Comparison of ENCODE assay signal across 8 cellular contexts in the genomic region with DNA sequence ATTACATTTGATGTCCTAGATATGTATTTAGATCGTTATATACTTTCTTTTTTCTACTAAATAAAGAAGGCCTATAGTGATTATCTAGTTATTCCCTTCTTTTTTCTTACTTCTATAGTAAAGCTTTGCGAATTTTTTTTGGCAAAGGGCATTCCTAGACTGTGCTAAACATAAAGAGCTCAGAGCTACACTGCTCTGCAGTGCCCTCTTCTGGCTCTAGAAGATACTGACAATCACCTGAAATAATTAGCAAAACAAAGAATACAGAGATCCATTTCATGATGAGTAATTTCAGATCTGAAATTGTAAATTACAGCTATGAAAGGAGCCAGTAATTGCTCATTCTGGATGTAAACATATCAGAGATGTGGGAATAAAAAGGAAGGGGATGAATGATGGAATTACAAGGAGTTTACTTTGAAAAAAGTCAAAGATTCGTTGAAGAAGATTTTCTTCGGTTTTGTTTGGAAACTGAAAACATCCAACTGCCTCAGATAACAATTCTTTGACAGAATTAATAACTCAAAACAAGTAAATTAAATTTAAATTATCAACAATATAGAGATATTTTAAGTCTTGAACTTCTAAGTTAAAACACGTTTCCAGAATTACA.
DNase-seq lines count a peak whose midpoint lies in the region; ATAC-seq and TF ChIP-seq lines count a peak whose summit lies in the region.

No MANE protein-coding gene starts in this region.

- no peaks in the 10 kb centered on the region for H3K9me3 Mint-ChIP-seq in natural killer cell treated with Interleukin-12 subunit alpha and Interleukin-12 subunit beta and Interleukin-15 and Interleukin-18, amount 100 ng/mL, for 72 hours

- no peaks in the 10 kb centered on the region for H3K36me3 ChIP-seq in GM23248 (ENCODE audit: low read depth)

- no peak overlapping the region for H3K9ac ChIP-seq in GM23248

- 58 to 61% methylated on average over 5 of the region's 5 CpGs for WGBS in GM23248 (ENCODE audit: low coverage in 1 of 2, low lambda C conversion rate in 2 of 2, missing lambda C conversion rate in 2 of 2), 2 experiments

- 0 out of 2 replicates have a peak, but pooled peaks cover 15% of the 10 kb centered on the region for H3K27me3 ChIP-seq in GM23248 (replicated peaks; ENCODE audit: insufficient read depth)

- no peak overlapping the region for H3K27ac Mint-ChIP-seq in natural killer cell treated with Interleukin-12 subunit alpha and Interleukin-12 subunit beta and Interleukin-15 and Interleukin-18, amount 100 ng/mL, for 72 hours

- H3K4me1 ChIP-seq in GM23248 (ENCODE audit: insufficient read depth), result no peaks in the 10 kb centered on the region

- H3K4me1 Mint-ChIP-seq in natural killer cell treated with Interleukin-12 subunit alpha and Interleukin-12 subunit beta and Interleukin-15 and Interleukin-18, amount 100 ng/mL, for 72 hours (ENCODE audit: low read depth in 2 of 2), result no peaks in the 10 kb centered on the region

- no peak overlapping the region for H3K27ac ChIP-seq in GM23248

- peak; percentile 62 for ATAC-seq in natural killer cell treated with Interleukin-12 subunit alpha and Interleukin-12 subunit beta and Interleukin-15 and Interleukin-18, amount 100 ng/mL, for 72 hours
- no peak for ATAC-seq in HG03108 (IDR thresholded peaks at IDR 0.05; ENCODE audit: unreplicated experiment)

- H4K20me1 ChIP-seq in GM23248 (ENCODE audit: insufficient read depth), result no peaks in the 10 kb centered on the region

- H2AFZ ChIP-seq in GM23248, result no peak overlapping the region

- H3K27me3 Mint-ChIP-seq in natural killer cell treated with Interleukin-12 subunit alpha and Interleukin-12 subunit beta and Interleukin-15 and Interleukin-18, amount 100 ng/mL, for 72 hours, result peaks cover 12 to 41% of the 10 kb centered on the region in 2 donors

- H3K4me2 ChIP-seq in GM23248 (ENCODE audit: unreplicated experiment), result no peak overlapping the region

- H3K36me3 Mint-ChIP-seq in natural killer cell treated with Interleukin-12 subunit alpha and Interleukin-12 subunit beta and Interleukin-15 and Interleukin-18, amount 100 ng/mL, for 72 hours, result no peaks in the 10 kb centered on the region

- no peak overlapping the region for H3K4me3 Mint-ChIP-seq in natural killer cell treated with Interleukin-12 subunit alpha and Interleukin-12 subunit beta and Interleukin-15 and Interleukin-18, amount 100 ng/mL, for 72 hours

- H3K79me2 ChIP-seq in GM23248 (ENCODE audit: insufficient read depth), result no peaks in the 10 kb centered on the region

- no peak for TF ChIP-seq POLR2A in erythroblast (IDR thresholded peaks at IDR 0.05; ENCODE audit: low read length)

- no peaks in the 10 kb centered on the region for H3K9me2 ChIP-seq in GM23248 (ENCODE audit: insufficient read depth)

- in situ Hi-C loops in GM23248 (cut with MboI), result loop anchor here (10.0 to 25.0 kb wide), 2 partner anchors 543 to 1434 kb away; partner anchors contain the start of gene GGACT

- no peaks in the 10 kb centered on the region for H3F3A ChIP-seq in GM23248 (ENCODE audit: insufficient read depth)

- H3K4me3 ChIP-seq in GM23248, result no peak overlapping the region

- peak; percentile 4 to 18 for DNase-seq in stimulated activated CD4-positive, alpha-beta T cell treated with anti-CD3 and anti-CD28 coated beads, Interleukin-2, amount 100 ng/mL, for 48 hours
- no peak for DNase-seq in stimulated activated CD4-positive, alpha-beta T cell treated with anti-CD3 and anti-CD28 coated beads, Interleukin-4, amount 100 ng/mL, for 1 hour
- DNase-seq in GM23248 (peak; percentile 66), LHCN-M2 (ENCODE audit: low read depth) (peak; percentile 49), SK-N-DZ (ENCODE audit: low spot score) (peak; percentile 62), erythroblast (lab: John Stamatoyannopoulos, UW) (peak; percentile 11 to 51)
- DNase-seq in natural killer cell treated with Interleukin-12 subunit alpha and Interleukin-12 subunit beta and Interleukin-15 and Interleukin-18, amount 100 ng/mL, for 72 hours (ENCODE audit: low spot score), result no peak

- H3K9me3 ChIP-seq in GM23248 (ENCODE audit: low read depth), result no peaks in the 10 kb centered on the region

Comparison
In these comparisons a context has a peak if more than half of its experiments do, and no peak if none do; other contexts are left out.
1. DNase-seq: peak in stimulated activated CD4-positive, alpha-beta T cell treated with anti-CD3 and anti-CD28 coated beads, Interleukin-2, amount 100 ng/mL, for 48 hours (2 of 2), GM23248 (single experiment), LHCN-M2 (single experiment), SK-N-DZ (single experiment) and erythroblast (2 of 2); none in stimulated activated CD4-positive, alpha-beta T cell treated with anti-CD3 and anti-CD28 coated beads, Interleukin-4, amount 100 ng/mL, for 1 hour (single experiment) and natural killer cell treated with Interleukin-12 subunit alpha and Interleukin-12 subunit beta and Interleukin-15 and Interleukin-18, amount 100 ng/mL, for 72 hours (single experiment).